16 cellular contexts compared by ENCODE assay signal in genomic region chr4:107349266-107349665, GRCh38.
A peak's percentile ranks its signal among the peaks of the same experiment; 100 is the strongest.
DNase-seq lines count a peak whose midpoint lies in the region; TF ChIP-seq lines count a peak whose summit lies in the region.
"Had no signal": no experiment of that assay in that cellular context is flagged by ENCODE, and none has a peak within 500 bp of the region (broad histone marks: within the 10 kb centered on the region; RNA-seq: fewer than 3 reads in every experiment).

No MANE protein-coding gene starts in this region.

- no peaks in the 10 kb centered on the region for H3K36me3 Mint-ChIP-seq in activated CD4-positive, alpha-beta T cell treated with anti-CD3 and anti-CD28 coated beads, Interleukin-2, amount 10 ng/mL, durations not matched to agents 24 days and 14 days (ENCODE audit: low read depth)
- H3K36me3 Mint-ChIP-seq: activated naive CD8-positive, alpha-beta T cell had no signal

- TF ChIP-seq POLR2A in uterus (IDR thresholded peaks at IDR 0.05) = no peak

- H3K4me3 Mint-ChIP-seq in activated CD4-positive, alpha-beta T cell treated with anti-CD3 and anti-CD28 coated beads, Interleukin-2, amount 10 ng/mL, durations not matched to agents 24 days and 14 days = no peak overlapping the region
- H3K4me3 Mint-ChIP-seq: activated naive CD8-positive, alpha-beta T cell had no signal

- no peak overlapping the region for H3K27ac Mint-ChIP-seq in activated CD4-positive, alpha-beta T cell treated with anti-CD3 and anti-CD28 coated beads, Interleukin-2, amount 10 ng/mL, durations not matched to agents 24 days and 14 days
- H3K27ac Mint-ChIP-seq: activated naive CD8-positive, alpha-beta T cell had no signal

- dilution Hi-C loops in mammary epithelial cell (cut with HindIII; ENCODE audit: low sequenced_read_pairs) = loop anchor here (10.0 kb wide), 1 partner anchor 46 kb away; no protein-coding TSS in a partner anchor

- H3K9me3 Mint-ChIP-seq in activated CD4-positive, alpha-beta T cell treated with anti-CD3 and anti-CD28 coated beads, Interleukin-2, amount 10 ng/mL, durations not matched to agents 24 days and 14 days = no peaks in the 10 kb centered on the region

- H3K4me1 ChIP-seq in mammary epithelial cell (ENCODE audit: insufficient read depth, low read length) = peaks cover 8% of the 10 kb centered on the region
- no peaks in the 10 kb centered on the region for H3K4me1 ChIP-seq in uterus
- H3K4me1 ChIP-seq: spleen had no signal

- H3K9me3 ChIP-seq in mammary epithelial cell (replicated peaks; ENCODE audit: insufficient read depth, low read length) (no peaks in the 10 kb centered on the region), uterus (no peaks in the 10 kb centered on the region)
- H3K9me3 ChIP-seq: ovary, spleen had no signal

- no peaks in the 10 kb centered on the region for H3K79me2 ChIP-seq in mammary epithelial cell (ENCODE audit: insufficient read depth, low read length)

- BruUV-seq in mammary epithelial cell (replicated peaks; lab: Mats Ljungman, UMichigan) = no TSS peak

- WGBS in mammary epithelial cell (ENCODE audit: low coverage, missing lambda C conversion rate) = 8% methylated on average over 1 of the region's 1 CpG

- H3K27ac ChIP-seq in mammary epithelial cell (ENCODE audit: insufficient read depth, low read depth, low read length) (no peak overlapping the region), uterus (no peak overlapping the region)
- H3K27ac ChIP-seq: ovary, spleen had no signal

- H3K27me3 Mint-ChIP-seq in activated CD4-positive, alpha-beta T cell treated with anti-CD3 and anti-CD28 coated beads, Interleukin-2, amount 10 ng/mL, durations not matched to agents 24 days and 14 days = no peaks in the 10 kb centered on the region
- H3K27me3 Mint-ChIP-seq: activated naive CD8-positive, alpha-beta T cell had no signal

- no peaks in the 10 kb centered on the region for H3K27me3 ChIP-seq in mammary epithelial cell (ENCODE audit: insufficient read depth, low read length)
- H3K27me3 ChIP-seq in uterus = no peaks in the 10 kb centered on the region
- H3K27me3 ChIP-seq: ovary, spleen had no signal

- H4K20me1 ChIP-seq in mammary epithelial cell (ENCODE audit: insufficient read depth, low read length) = no peaks in the 10 kb centered on the region

- H3K4me1 Mint-ChIP-seq in activated CD4-positive, alpha-beta T cell treated with anti-CD3 and anti-CD28 coated beads, Interleukin-2, amount 10 ng/mL, durations not matched to agents 24 days and 14 days = no peaks in the 10 kb centered on the region

- in situ Hi-C loops in mammary epithelial cell (cut with MboI; ENCODE audit: low sequenced_read_pairs in 2 of 2) = no loop called here

- H3K4me3 ChIP-seq in AG10803 (ENCODE audit: low read length) = no peak overlapping the region
- no peak overlapping the region for H3K4me3 ChIP-seq in mammary epithelial cell (replicated peaks in 1 of 3; ENCODE audit: insufficient read depth in 1 of 3, low read depth in 2 of 3, low read length in 3 of 3)
- H3K4me3 ChIP-seq in uterus = no peak overlapping the region
- H3K4me3 ChIP-seq: ovary, spleen had no signal

- CTCF ChIA-PET in mammary epithelial cell (lab: Charles Lee; ENCODE audit: low non-redundant PET) = no interaction called here

- H3K4me2 ChIP-seq in mammary epithelial cell (ENCODE audit: insufficient read depth, low read depth, low read length) = peak overlapping the region; percentile 30

- H3K36me3 ChIP-seq in mammary epithelial cell (ENCODE audit: insufficient read depth, low read length) = no peaks in the 10 kb centered on the region
- H3K36me3 ChIP-seq in uterus = no peaks in the 10 kb centered on the region
- H3K36me3 ChIP-seq: ovary, spleen had no signal

- intact Hi-C loops in mammary epithelial cell (cut with micrococcal nuclease) = no loop called here
- intact Hi-C loops in activated CD4-positive, alpha-beta T cell treated with anti-CD3 and anti-CD28 coated beads, Interleukin-2, amount 10 ng/mL, durations not matched to agents 24 days and 14 days (cut with micrococcal nuclease) = no loop called here
- intact Hi-C loops in uterus (cut with DNase I; ENCODE audit: low total_unique reads) = no loop called here

- no peak overlapping the region for H3K9ac ChIP-seq in mammary epithelial cell (ENCODE audit: insufficient read depth, low read length)

- DNase-seq in AG10803 (ENCODE audit: low read depth) = peak; percentile 3
- DNase-seq in HK-2 (ENCODE audit: unreplicated experiment) = peak; percentile 23
- no peak for DNase-seq in mammary epithelial cell
- DNase-seq in kidney tubule cell (ENCODE audit: low spot score) = peak; percentile 39
- DNase-seq in activated CD4-positive, alpha-beta T cell treated with anti-CD3 and anti-CD28 coated beads, Interleukin-2, amount 10 ng/mL, durations not matched to agents 24 days and 14 days = no peak
- no peak for DNase-seq in hippocampal formation (lab: John Stamatoyannopoulos, UW)
- DNase-seq in T-helper 9 cell = no peak
- DNase-seq in uterus = no peak
- DNase-seq: ACHN, IMR-90, midbrain, NCI-H1105, ovary, spleen, SW 1271 had no signal

- TF ChIP-seq CTCF in AG10803 (conservative IDR thresholded peaks at IDR 0.05; ENCODE audit: low read length) = no peak
- no peak for TF ChIP-seq CTCF in mammary epithelial cell (conservative IDR thresholded peaks at IDR 0.05 in 1 of 2, IDR thresholded peaks at IDR 0.05 in 1 of 2; ENCODE audit: extremely low read depth in 1 of 2, insufficient read depth in 1 of 2, low read depth in 1 of 2, low read length in 2 of 2)
- no peak for TF ChIP-seq CTCF in uterus (IDR thresholded peaks at IDR 0.05)

- no peak overlapping the region for H2AFZ ChIP-seq in mammary epithelial cell (ENCODE audit: low read depth, low read length)

Comparison
In these comparisons a context has a peak if more than half of its experiments do, and no peak if none do; other contexts are left out.
1. DNase-seq: peak in AG10803 (single experiment), HK-2 (single experiment) and kidney tubule cell (single experiment); none in mammary epithelial cell (single experiment), activated CD4-positive, alpha-beta T cell treated with anti-CD3 and anti-CD28 coated beads, Interleukin-2, amount 10 ng/mL, durations not matched to agents 24 days and 14 days (single experiment), hippocampal formation (0 of 2), T-helper 9 cell (single experiment) and uterus (0 of 2).